ENCODE assay signal across 9 cellular contexts in the genomic region with DNA sequence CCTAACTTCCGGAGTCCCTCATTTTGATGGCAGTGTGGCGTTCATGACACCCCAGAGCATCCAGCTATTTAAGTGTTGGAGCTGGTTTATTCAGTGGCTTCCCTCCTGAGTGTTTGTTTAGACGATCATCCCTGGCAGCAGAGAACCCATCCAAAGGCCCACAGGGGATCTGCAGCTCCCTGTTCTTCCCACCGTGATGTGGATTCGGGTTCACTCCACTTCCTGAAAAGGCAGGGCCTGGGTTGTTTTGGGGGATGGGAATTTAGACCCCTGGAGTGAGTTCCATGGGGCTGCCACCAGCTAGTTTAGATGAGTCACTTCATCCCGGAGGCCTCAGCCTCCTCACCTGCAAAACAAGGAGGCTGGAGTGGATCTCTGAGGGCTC. TPM values are rescaled to one million over a fixed set of nuclear protein-coding genes. Genes with fewer than 3 reads are reported as not detected.
DNase-seq lines count a peak whose midpoint lies in the region; ATAC-seq, FAIRE-seq and TF ChIP-seq lines count a peak whose summit lies in the region.
"Had no signal": no experiment of that assay in that cellular context is flagged by ENCODE, and none has a peak within 500 bp of the region (broad histone marks: within the 10 kb centered on the region; RNA-seq: fewer than 3 reads in every experiment).

No MANE protein-coding gene starts in this region.

- peak overlapping the region; percentile 94 for H3K4me3 Mint-ChIP-seq in neural crest cell

- H3K27me3 Mint-ChIP-seq in neural crest cell (ENCODE audit: low read depth): peaks cover 13% of the 10 kb centered on the region

- H3K9ac ChIP-seq in Loucy (ENCODE audit: low read depth, low read length, poor library complexity, severe bottlenecking): peak overlapping the region; percentile 74

- H3K36me3 Mint-ChIP-seq in neural crest cell (ENCODE audit: low read depth): no peaks in the 10 kb centered on the region

- H3F3A ChIP-seq in Loucy (ENCODE audit: low read depth): 0 out of 2 replicates have a peak, but pooled peaks cover 8% of the 10 kb centered on the region

- H3K4me3 ChIP-seq in Loucy (ENCODE audit: low read length, poor library complexity, severe bottlenecking): peak overlapping the region; percentile 82
- peak overlapping the region in 58 of 59 donors; percentile 63 to 96 (median 88) for H3K4me3 ChIP-seq in dorsolateral prefrontal cortex

- TF ChIP-seq CTCF in Loucy (conservative IDR thresholded peaks at IDR 0.05; ENCODE audit: low read length) (no peak), dorsolateral prefrontal cortex (IDR thresholded peaks at IDR 0.05 in 54 of 56, conservative IDR thresholded peaks at IDR 0.05 in 2 of 56; ENCODE audit: low read depth in 1 of 56, partially characterized antibody in 56 of 56) (no peak), neural crest cell (conservative IDR thresholded peaks at IDR 0.05) (no peak)

- no peak for TF ChIP-seq POLR2A in H54 (IDR thresholded peaks at IDR 0.05; ENCODE audit: low read depth, low read length)

- peaks cover 20% of the 10 kb centered on the region for H4K20me1 ChIP-seq in Loucy (ENCODE audit: insufficient read depth, low read length, poor library complexity, severe bottlenecking)

- DNase-seq in COLO668 (lab: John Stamatoyannopoulos, UW; ENCODE audit: unreplicated experiment) (peak; percentile 16), dorsolateral prefrontal cortex (no peak), neural crest cell (ENCODE audit: low read depth, low spot score) (no peak), H54 (ENCODE audit: insufficient read length, low spot score) (no peak)
- DNase-seq: small intestine had no signal

- no peaks in the 10 kb centered on the region for H3K9me3 ChIP-seq in Loucy (ENCODE audit: insufficient read depth, low read depth, low read length)
- H3K9me3 ChIP-seq: breast epithelium had no signal

- no peaks in the 10 kb centered on the region for H3K27me3 ChIP-seq in Loucy (ENCODE audit: insufficient read depth, low read length, poor library complexity, severe bottlenecking)
- H3K27me3 ChIP-seq in dorsolateral prefrontal cortex: no peaks in the 10 kb centered on the region
- H3K27me3 ChIP-seq: breast epithelium had no signal

- peaks cover 67% of the 10 kb centered on the region for H3K79me2 ChIP-seq in Loucy (ENCODE audit: insufficient read depth, low read length)

- no peaks in the 10 kb centered on the region for H3K9me2 ChIP-seq in Loucy (replicated peaks; ENCODE audit: low read depth, low read length)

- intact Hi-C loops in dorsolateral prefrontal cortex (cut with DNase I): loop anchor here (5.0 to 10.0 kb wide), 7 partner anchors 34 to 194 kb away; a partner anchor contains a TSS

- peak overlapping the region in 32 of 59 donors; percentile 0 to 96 (median 64) for H3K27ac ChIP-seq in dorsolateral prefrontal cortex
- H3K27ac ChIP-seq: breast epithelium had no signal

- no peaks in the 10 kb centered on the region for H3K9me3 Mint-ChIP-seq in neural crest cell

- H3K4me1 ChIP-seq in Loucy (ENCODE audit: insufficient read depth, low read length, poor library complexity, severe bottlenecking): peaks cover 66% of the 10 kb centered on the region
- H3K4me1 ChIP-seq: breast epithelium had no signal

- peaks cover 34% of the 10 kb centered on the region for H3K4me1 Mint-ChIP-seq in neural crest cell

- H3K27ac Mint-ChIP-seq in neural crest cell (ENCODE audit: unreplicated experiment): peak overlapping the region; percentile 2

- H2AFZ ChIP-seq in Loucy (ENCODE audit: low read length): no peak overlapping the region

- ATAC-seq in GM18517 (IDR thresholded peaks at IDR 0.05; ENCODE audit: unreplicated experiment) (no peak), GM21717 (IDR thresholded peaks at IDR 0.05; ENCODE audit: unreplicated experiment) (no peak)

- H3K4me2 ChIP-seq in Loucy (ENCODE audit: low read depth, low read length, poor library complexity, severe bottlenecking): peak overlapping the region; percentile 97

- no peak for FAIRE-seq in H54 (lab: Jason Lieb, UNC)
- FAIRE-seq: small intestine had no signal

- no peaks in the 10 kb centered on the region for H3K36me3 ChIP-seq in Loucy (ENCODE audit: insufficient read depth, low read length)
- H3K36me3 ChIP-seq: breast epithelium had no signal

RNA-seq across cellular contexts. Expression of a gene that starts 2.3 kb away (rescaled TPM):
- total RNA-seq in dorsolateral prefrontal cortex (100 to 1,000 TPM in 3 of 120 experiments, 10 to 100 TPM in 117; 44.7 to 102 (median 69.9) TPM), neural crest cell (27.8 and 28.0 TPM in 2 replicates)
